In the genomic region with DNA sequence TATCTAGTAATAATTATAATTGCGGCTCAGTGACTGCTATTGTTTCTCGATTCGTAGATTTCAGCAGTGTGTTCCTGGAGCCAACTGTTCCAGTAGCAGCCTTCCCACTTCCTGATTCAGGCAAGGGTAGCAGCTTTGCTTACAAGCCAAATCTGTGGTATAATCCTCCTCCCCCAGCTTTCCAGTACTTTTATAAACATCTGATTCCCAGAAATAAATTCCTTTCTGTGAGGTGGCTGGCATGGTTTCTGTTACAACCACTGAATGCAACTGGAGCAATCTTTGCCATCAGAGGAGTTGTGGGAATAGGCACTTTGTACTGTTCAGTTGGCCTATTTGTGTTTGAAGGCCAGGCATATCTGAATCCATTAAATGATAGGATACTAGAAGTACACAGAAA, we compare ENCODE assay signal across 2 cellular contexts.
TF ChIP-seq lines count a peak whose summit lies in the region.

No MANE protein-coding gene starts in this region.

TF ChIP-seq in H1, 55 proteins besides CTCF, POLR2A, EP300 and RAD21 (continued from another document):
- TF ChIP-seq JUND (IDR thresholded peaks at IDR 0.05; ENCODE audit: low read length) (no peak), HDAC2 (IDR thresholded peaks at IDR 0.05; ENCODE audit: borderline replicate concordance in 1 of 2, low read depth in 2 of 2, low read length in 2 of 2) (no peak), HDAC6 (IDR thresholded peaks at IDR 0.05; ENCODE audit: low read depth, low read length) (no peak), RFX5 (IDR thresholded peaks at IDR 0.05; ENCODE audit: borderline replicate concordance, low read depth, low read length) (no peak), RBBP5 (IDR thresholded peaks at IDR 0.05; ENCODE audit: borderline replicate concordance, low read depth, low read length) (no peak), FOSL1 (IDR thresholded peaks at IDR 0.05; ENCODE audit: insufficient read depth, low read depth, low read length) (no peak), SIX5 (IDR thresholded peaks at IDR 0.05; ENCODE audit: low read depth, low read length) (no peak), MAFK (IDR thresholded peaks at IDR 0.05; ENCODE audit: low read depth, low read length) (no peak), KDM5A (IDR thresholded peaks at IDR 0.05; ENCODE audit: low read length) (no peak), CHD1 (IDR thresholded peaks at IDR 0.05; ENCODE audit: low read depth, low read length) (no peak), KDM4A (IDR thresholded peaks at IDR 0.05; ENCODE audit: low read depth, low read length, severe bottlenecking) (no peak), CBX5 (IDR thresholded peaks at IDR 0.05; ENCODE audit: low read depth, low read length) (no peak)
- TF ChIP-seq, protein P1, sequence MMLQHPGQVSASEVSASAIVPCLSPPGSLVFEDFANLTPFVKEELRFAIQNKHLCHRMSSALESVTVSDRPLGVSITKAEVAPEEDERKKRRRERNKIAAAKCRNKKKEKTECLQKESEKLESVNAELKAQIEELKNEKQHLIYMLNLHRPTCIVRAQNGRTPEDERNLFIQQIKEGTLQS (IDR thresholded peaks at IDR 0.05; ENCODE audit: insufficient read depth, low read depth, low read length), result no peak
- TF ChIP-seq, protein P2, sequence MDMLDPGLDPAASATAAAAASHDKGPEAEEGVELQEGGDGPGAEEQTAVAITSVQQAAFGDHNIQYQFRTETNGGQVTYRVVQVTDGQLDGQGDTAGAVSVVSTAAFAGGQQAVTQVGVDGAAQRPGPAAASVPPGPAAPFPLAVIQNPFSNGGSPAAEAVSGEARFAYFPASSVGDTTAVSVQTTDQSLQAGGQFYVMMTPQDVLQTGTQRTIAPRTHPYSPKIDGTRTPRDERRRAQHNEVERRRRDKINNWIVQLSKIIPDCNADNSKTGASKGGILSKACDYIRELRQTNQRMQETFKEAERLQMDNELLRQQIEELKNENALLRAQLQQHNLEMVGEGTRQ (IDR thresholded peaks at IDR 0.05; ENCODE audit: low read length), result no peak

TF ChIP-seq in HepG2, 621 proteins besides CTCF, POLR2A, EP300 and RAD21 (continued from another document):
- TF ChIP-seq, protein P3, sequence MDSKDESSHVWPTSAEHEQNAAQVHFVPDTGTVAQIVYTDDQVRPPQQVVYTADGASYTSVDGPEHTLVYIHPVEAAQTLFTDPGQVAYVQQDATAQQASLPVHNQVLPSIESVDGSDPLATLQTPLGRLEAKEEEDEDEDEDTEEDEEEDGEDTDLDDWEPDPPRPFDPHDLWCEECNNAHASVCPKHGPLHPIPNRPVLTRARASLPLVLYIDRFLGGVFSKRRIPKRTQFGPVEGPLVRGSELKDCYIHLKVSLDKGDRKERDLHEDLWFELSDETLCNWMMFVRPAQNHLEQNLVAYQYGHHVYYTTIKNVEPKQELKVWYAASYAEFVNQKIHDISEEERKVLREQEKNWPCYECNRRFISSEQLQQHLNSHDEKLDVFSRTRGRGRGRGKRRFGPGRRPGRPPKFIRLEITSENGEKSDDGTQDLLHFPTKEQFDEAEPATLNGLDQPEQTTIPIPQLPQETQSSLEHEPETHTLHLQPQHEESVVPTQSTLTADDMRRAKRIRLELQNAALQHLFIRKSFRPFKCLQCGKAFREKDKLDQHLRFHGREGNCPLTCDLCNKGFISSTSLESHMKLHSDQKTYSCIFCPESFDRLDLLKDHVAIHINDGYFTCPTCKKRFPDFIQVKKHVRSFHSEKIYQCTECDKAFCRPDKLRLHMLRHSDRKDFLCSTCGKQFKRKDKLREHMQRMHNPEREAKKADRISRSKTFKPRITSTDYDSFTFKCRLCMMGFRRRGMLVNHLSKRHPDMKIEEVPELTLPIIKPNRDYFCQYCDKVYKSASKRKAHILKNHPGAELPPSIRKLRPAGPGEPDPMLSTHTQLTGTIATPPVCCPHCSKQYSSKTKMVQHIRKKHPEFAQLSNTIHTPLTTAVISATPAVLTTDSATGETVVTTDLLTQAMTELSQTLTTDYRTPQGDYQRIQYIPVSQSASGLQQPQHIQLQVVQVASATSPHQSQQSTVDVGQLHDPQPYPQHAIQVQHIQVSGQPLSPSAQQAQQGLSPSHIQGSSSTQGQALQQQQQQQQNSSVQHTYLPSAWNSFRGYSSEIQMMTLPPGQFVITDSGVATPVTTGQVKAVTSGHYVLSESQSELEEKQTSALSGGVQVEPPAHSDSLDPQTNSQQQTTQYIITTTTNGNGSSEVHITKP (CRISPR knock-in tag; IDR thresholded peaks at IDR 0.05; ENCODE audit: low read depth), result no peak
- TF ChIP-seq, protein P4, sequence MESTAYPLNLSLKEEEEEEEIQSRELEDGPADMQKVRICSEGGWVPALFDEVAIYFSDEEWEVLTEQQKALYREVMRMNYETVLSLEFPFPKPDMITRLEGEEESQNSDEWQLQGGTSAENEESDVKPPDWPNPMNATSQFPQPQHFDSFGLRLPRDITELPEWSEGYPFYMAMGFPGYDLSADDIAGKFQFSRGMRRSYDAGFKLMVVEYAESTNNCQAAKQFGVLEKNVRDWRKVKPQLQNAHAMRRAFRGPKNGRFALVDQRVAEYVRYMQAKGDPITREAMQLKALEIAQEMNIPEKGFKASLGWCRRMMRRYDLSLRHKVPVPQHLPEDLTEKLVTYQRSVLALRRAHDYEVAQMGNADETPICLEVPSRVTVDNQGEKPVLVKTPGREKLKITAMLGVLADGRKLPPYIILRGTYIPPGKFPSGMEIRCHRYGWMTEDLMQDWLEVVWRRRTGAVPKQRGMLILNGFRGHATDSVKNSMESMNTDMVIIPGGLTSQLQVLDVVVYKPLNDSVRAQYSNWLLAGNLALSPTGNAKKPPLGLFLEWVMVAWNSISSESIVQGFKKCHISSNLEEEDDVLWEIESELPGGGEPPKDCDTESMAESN (CRISPR knock-in tag; conservative IDR thresholded peaks at IDR 0.05), result no peak
- TF ChIP-seq NR2F1 (CRISPR knock-in tag; IDR thresholded peaks at IDR 0.05) (no peak), ZSCAN20 (CRISPR knock-in tag; IDR thresholded peaks at IDR 0.05; ENCODE audit: borderline replicate concordance) (no peak), ZNF382 (CRISPR knock-in tag; IDR thresholded peaks at IDR 0.05; ENCODE audit: borderline replicate concordance) (no peak), KDM1A (CRISPR knock-in tag; IDR thresholded peaks at IDR 0.05) (no peak), RBAK (CRISPR knock-in tag; IDR thresholded peaks at IDR 0.05) (no peak), ZZZ3 (CRISPR knock-in tag; IDR thresholded peaks at IDR 0.05; ENCODE audit: borderline replicate concordance) (no peak), FOXK2 (IDR thresholded peaks at IDR 0.05) (no peak)
